In genomic region chr19:40403262-40403984, GRCh38 we compare ENCODE assay signal across 9 cellular contexts. TPM values are rescaled to one million over a fixed set of nuclear protein-coding genes. Genes with fewer than 3 reads are reported as not detected.
A peak's percentile ranks its signal among the peaks of the same experiment; 100 is the strongest.
DNase-seq lines count a peak whose midpoint lies in the region; ATAC-seq and TF ChIP-seq lines count a peak whose summit lies in the region.
"Had no signal": no experiment of that assay in that cellular context is flagged by ENCODE, and none has a peak within 500 bp of the region (broad histone marks: within the 10 kb centered on the region; RNA-seq: fewer than 3 reads in every experiment).

No MANE protein-coding gene starts in this region.

- H2AK9ac ChIP-seq in IMR-90 (replicated peaks; ENCODE audit: low read depth, low read length, poor library complexity) = peak overlapping the region; percentile 89

- H4K5ac ChIP-seq in IMR-90 (ENCODE audit: low read depth, low read length) = peak overlapping the region; percentile 55

- H3K36me3 ChIP-seq in IMR-90 (ENCODE audit: control insufficient read depth, insufficient read depth, low read length) (no peaks in the 10 kb centered on the region), RWPE2 (ENCODE audit: low read depth) (no peaks in the 10 kb centered on the region), neutrophil (no peaks in the 10 kb centered on the region), suprapubic skin (no peaks in the 10 kb centered on the region)

- H3K27ac ChIP-seq in IMR-90 (ENCODE audit: insufficient read depth, low read length) (peak overlapping the region; percentile 78), RWPE2 (ENCODE audit: poor library complexity, severe bottlenecking) (peak overlapping the region; percentile 25), foreskin keratinocyte (no peak overlapping the region), neutrophil (peak overlapping the region; percentile 43), suprapubic skin (peak overlapping the region; percentile 82)
- H3K27ac ChIP-seq: epithelial cell of prostate had no signal

- BruUV-seq in IMR-90 (replicated peaks; lab: Mats Ljungman, UMichigan) = no TSS peak

- TF ChIP-seq POLR2A in IMR-90 (IDR thresholded peaks at IDR 0.05; ENCODE audit: low read depth, low read length) (no peak), suprapubic skin (IDR thresholded peaks at IDR 0.05) (no peak)

- H3K4me2 ChIP-seq in IMR-90 (ENCODE audit: low read depth, low read length) = peak overlapping the region; percentile 96

- H3K9me1 ChIP-seq in IMR-90 (ENCODE audit: insufficient read depth, low read length) = no peaks in the 10 kb centered on the region

- CTCF ChIA-PET in IMR-90 (lab: Yijun Ruan, JAX) = no interaction called here

- H3K56ac ChIP-seq in IMR-90 (ENCODE audit: extremely low read depth, insufficient read depth, low read length) = 0 out of 2 replicates have a peak overlapping the region, but pooled peaks have one; percentile 33

- peak overlapping the region; percentile 73 for H3K18ac ChIP-seq in IMR-90 (ENCODE audit: low read depth, low read length)

- H2BK15ac ChIP-seq in IMR-90 (ENCODE audit: low read depth, low read length) = no peak overlapping the region

- H4K8ac ChIP-seq in IMR-90 (ENCODE audit: low read depth in 2 of 2, low read length in 2 of 2) = peak overlapping the region; percentile 47 to 67; a peak in 2 of 4 replicates

- H2BK120ac ChIP-seq in IMR-90 (ENCODE audit: low read depth, low read length) = no peak overlapping the region; the same call in 1 of the 2 replicates

- H2BK5ac ChIP-seq in IMR-90 (ENCODE audit: low read depth, low read length, poor library complexity, severe bottlenecking) = peak overlapping the region; percentile 68

- no peak for TF ChIP-seq RAD21 in IMR-90 (IDR thresholded peaks at IDR 0.05; ENCODE audit: low read length)

- WGBS in IMR-90 (ENCODE audit: extremely low coverage in 2 of 2, insufficient read length in 1 of 2), 2 experiments = 3% methylated on average over 11 of the region's 41 CpGs; no CpG with 5 or more reads in 1 of the 2 experiments
- WGBS in suprapubic skin = under 1% methylated on average over 18 of the region's 41 CpGs

- no peak overlapping the region for H4K91ac ChIP-seq in IMR-90 (ENCODE audit: insufficient read depth, low read depth, low read length)

- dilution Hi-C loops in IMR-90 (cut with HindIII; ENCODE audit: low sequenced_read_pairs, unreplicated experiment) = no loop called here

- no peak for TF ChIP-seq EP300 in suprapubic skin (IDR thresholded peaks at IDR 0.05)

- no peak overlapping the region for H2BK20ac ChIP-seq in IMR-90 (ENCODE audit: low read depth, low read length)

- H3K9ac ChIP-seq in IMR-90 (ENCODE audit: low read depth, low read length) = peak overlapping the region; percentile 81

- no peaks in the 10 kb centered on the region; the same call in 1 of the 2 replicates for H3K4me1 ChIP-seq in IMR-90 (ENCODE audit: control insufficient read depth, insufficient read depth, low read length)
- no peaks in the 10 kb centered on the region for H3K4me1 ChIP-seq in RWPE2 (ENCODE audit: insufficient read depth, poor library complexity, severe bottlenecking)
- no peaks in the 10 kb centered on the region for H3K4me1 ChIP-seq in foreskin keratinocyte
- peaks cover 14 to 29% of the 10 kb centered on the region in 2 experiments for H3K4me1 ChIP-seq in neutrophil (ENCODE audit: control insufficient read depth in 1 of 2, insufficient read depth in 1 of 2, low read depth in 1 of 2, low read length in 1 of 2)
- H3K4me1 ChIP-seq in suprapubic skin = peaks cover 30% of the 10 kb centered on the region

- DNase-seq in Caki2 (ENCODE audit: low read depth) (peak; percentile 80), IMR-90 (peak; percentile 84), RWPE2 (ENCODE audit: low spot score) (peak; percentile 93), foreskin keratinocyte (peak; percentile 36 to 61), suprapubic skin (ENCODE audit: low spot score in 2 of 2) (peak; percentile 96)
- DNase-seq in activated effector memory CD4-positive, alpha-beta T cell treated with Interleukin-2 at 50 U/mL for 16 hours = peak; percentile 62

- TF ChIP-seq CTCF in IMR-90 (conservative IDR thresholded peaks at IDR 0.05; ENCODE audit: low read depth, low read length) (peak; percentile 6; the same call in 1 of the 2 replicates), RWPE2 (IDR thresholded peaks at IDR 0.05; ENCODE audit: poor library complexity, severe bottlenecking) (no peak), foreskin keratinocyte (conservative IDR thresholded peaks at IDR 0.05) (peak; percentile 19), neutrophil (IDR thresholded peaks at IDR 0.05) (peak; percentile 24), suprapubic skin (IDR thresholded peaks at IDR 0.05) (peak in 1 of 2 donors; percentile 5)

- intact Hi-C loops in IMR-90 (cut with micrococcal nuclease) = no loop called here

- H3K79me1 ChIP-seq in IMR-90 (ENCODE audit: low read depth in 1 of 2, low read length in 2 of 2) = peaks cover 0 to 10% of the 10 kb centered on the region in 2 experiments; a peak in 1 of 4 replicates

- in situ Hi-C loops in Caki2 (cut with HindIII; ENCODE audit: low pct_unique_long_range_greater_than_20kb, low sequenced_read_pairs) = no loop called here
- in situ Hi-C loops in IMR-90 (cut with MboI; ENCODE audit: low sequenced_read_pairs) = no loop called here

- H3K4ac ChIP-seq in IMR-90 (ENCODE audit: low read depth, low read length) = peak overlapping the region; percentile 54

- peak overlapping the region; percentile 97 for H2AFZ ChIP-seq in IMR-90 (replicated peaks; ENCODE audit: low read length, poor library complexity)

- H3K23ac ChIP-seq in IMR-90 (ENCODE audit: low read depth, low read length) = no peak overlapping the region

- POLR2A ChIA-PET in IMR-90 (lab: Charles Lee; ENCODE audit: unreplicated experiment) = interaction anchor here (0.7 kb wide), 1 partner anchor 86 kb away, joined by 9 read pairs; no protein-coding TSS in a partner anchor

- peak overlapping the region; percentile 39 for H3K14ac ChIP-seq in IMR-90 (replicated peaks; ENCODE audit: low read depth, low read length)

- peak overlapping the region; percentile 82 for H3K4me3 ChIP-seq in IMR-90 (ENCODE audit: insufficient read depth, low read depth, low read length)
- H3K4me3 ChIP-seq in RWPE2 (ENCODE audit: severe bottlenecking) = peak overlapping the region; percentile 41
- H3K4me3 ChIP-seq in neutrophil (ENCODE audit: low read depth in 1 of 2, low read length in 1 of 2) = peak overlapping the region; percentile 64 to 71
- peak overlapping the region; percentile 69 for H3K4me3 ChIP-seq in suprapubic skin

- ATAC-seq in GM21423 (IDR thresholded peaks at IDR 0.05; ENCODE audit: unreplicated experiment) (peak; percentile 52), IMR-90 (ENCODE audit: low read depth) (peak; percentile 92), RWPE2 (ENCODE audit: low read depth) (peak; percentile 70), foreskin keratinocyte (peak; percentile 63)

- H3K27me3 ChIP-seq in IMR-90 (ENCODE audit: control insufficient read depth, insufficient read depth, low read length) = no peaks in the 10 kb centered on the region
- no peaks in the 10 kb centered on the region for H3K27me3 ChIP-seq in RWPE2 (ENCODE audit: insufficient read depth, poor library complexity, severe bottlenecking)
- H3K27me3 ChIP-seq in foreskin keratinocyte = no peaks in the 10 kb centered on the region
- peaks cover 44% of the 10 kb centered on the region for H3K27me3 ChIP-seq in neutrophil
- H3K27me3 ChIP-seq in suprapubic skin = no peaks in the 10 kb centered on the region

- H2AK5ac ChIP-seq in IMR-90 (ENCODE audit: low read depth, low read length) = no peak overlapping the region

- H3K9me3 ChIP-seq in IMR-90 (ENCODE audit: control insufficient read depth, insufficient read depth, low read length) (no peaks in the 10 kb centered on the region), RWPE2 (ENCODE audit: severe bottlenecking) (no peaks in the 10 kb centered on the region), neutrophil (no peaks in the 10 kb centered on the region), suprapubic skin (no peaks in the 10 kb centered on the region)

- H4K20me1 ChIP-seq in IMR-90 (ENCODE audit: insufficient read depth, low read length) = no peaks in the 10 kb centered on the region

RNA-seq across cellular contexts. Expression of gene PRX, which starts 9.8 kb away (rescaled TPM):
- total RNA-seq in Caki2 (2014; rRNA removed; shearing (Covaris generic); ENCODE audit: low replicate concordance) = 4.4 and 5.3 TPM in 2 replicates
- 0.83 and 0.90 TPM in 2 replicates for total RNA-seq in IMR-90 (2012; rRNA removed)
- polyA plus RNA-seq in IMR-90 (2012; rRNA removed) = 1.7 and 1.8 TPM in 2 replicates
- 1.5 and 1.8 TPM in 2 replicates for polyA plus RNA-seq in IMR-90 (2012; cell fraction: cytosol; rRNA removed)
- 1.7 and 2.9 TPM in 2 replicates for polyA plus RNA-seq in IMR-90 (2012; cell fraction: nucleus; rRNA removed; ENCODE audit: low replicate concordance)
- 0.95 TPM in 2 replicates for total RNA-seq in foreskin keratinocyte
- polyA plus RNA-seq in foreskin keratinocyte = 0.53 and 0.77 TPM in 2 replicates
- total RNA-seq in suprapubic skin = 1 to 10 TPM; 4.1 to 7.3 (median 4.8) TPM

RNA-seq across cellular contexts. Expression of gene HIPK4, which starts 13.4 kb away (rescaled TPM):
- not detected in 2 replicates for total RNA-seq in Caki2 (2014; rRNA removed; shearing (Covaris generic); ENCODE audit: low replicate concordance)
- total RNA-seq in IMR-90 (2012; rRNA removed) = 0.18 and 0.28 TPM in 2 replicates
- polyA plus RNA-seq in IMR-90 (2012; rRNA removed) = 0.11 and 0.12 TPM in 2 replicates
- polyA plus RNA-seq in IMR-90 (2012; cell fraction: cytosol; rRNA removed) = 0.17 and 0.27 TPM in 2 replicates
- 0.19 and 0.48 TPM in 2 replicates for polyA plus RNA-seq in IMR-90 (2012; cell fraction: nucleus; rRNA removed; ENCODE audit: low replicate concordance)
- 0.07 and 0.10 TPM in 2 replicates for total RNA-seq in foreskin keratinocyte
- polyA plus RNA-seq in foreskin keratinocyte = 0.09 and 0.11 TPM in 2 replicates
- total RNA-seq in suprapubic skin = under 1 TPM in 3 of 4 donors, not detected in 1; 0.21 to 0.47 (median 0.42) TPM

RNA-seq across cellular contexts. Expression of gene SERTAD1, which starts 22.4 kb away (rescaled TPM):
- total RNA-seq in Caki2 (2014; rRNA removed; shearing (Covaris generic); ENCODE audit: low replicate concordance) = 31.7 and 35.5 TPM in 2 replicates
- total RNA-seq in IMR-90 (2012; rRNA removed) (25.6 and 27.4 TPM in 2 replicates), foreskin keratinocyte (12.4 and 14.3 TPM in 2 replicates), suprapubic skin (10 to 100 TPM in 3 of 4 donors, 1 to 10 TPM in 1; 8.5 to 33.9 (median 20.6) TPM)
- polyA plus RNA-seq in IMR-90 (2012; rRNA removed) (21.1 and 29.5 TPM in 2 replicates), foreskin keratinocyte (15.6 and 19.8 TPM in 2 replicates)
- 44.7 and 59.8 TPM in 2 replicates for polyA plus RNA-seq in IMR-90 (2012; cell fraction: cytosol; rRNA removed)
- polyA plus RNA-seq in IMR-90 (2012; cell fraction: nucleus; rRNA removed; ENCODE audit: low replicate concordance) = 12.6 and 23.7 TPM in 2 replicates

RNA-seq across cellular contexts. Expression of gene SERTAD3, which starts 40.7 kb away (rescaled TPM):
- 68.2 and 68.5 TPM in 2 replicates for total RNA-seq in Caki2 (2014; rRNA removed; shearing (Covaris generic); ENCODE audit: low replicate concordance)
- total RNA-seq in IMR-90 (2012; rRNA removed) (23.3 and 25.6 TPM in 2 replicates), foreskin keratinocyte (23.3 and 29.6 TPM in 2 replicates), suprapubic skin (10 to 100 TPM; 16.4 to 29.8 (median 19.1) TPM)
- polyA plus RNA-seq in IMR-90 (2012; rRNA removed) (17.9 and 20.5 TPM in 2 replicates), foreskin keratinocyte (22.3 and 24.1 TPM in 2 replicates)
- polyA plus RNA-seq in IMR-90 (2012; cell fraction: cytosol; rRNA removed) = 11.3 and 12.1 TPM in 2 replicates
- 9.0 and 10.8 TPM in 2 replicates for polyA plus RNA-seq in IMR-90 (2012; cell fraction: nucleus; rRNA removed; ENCODE audit: low replicate concordance)

RNA-seq across cellular contexts. Expression of gene PLD3, which starts 54.9 kb away (rescaled TPM):
- total RNA-seq in Caki2 (2014; rRNA removed; shearing (Covaris generic); ENCODE audit: low replicate concordance) = 381 and 440 TPM in 2 replicates
- total RNA-seq in IMR-90 (2012; rRNA removed) = 117 and 120 TPM in 2 replicates
- 665 and 732 TPM in 2 replicates for polyA plus RNA-seq in IMR-90 (2012; rRNA removed)
- polyA plus RNA-seq in IMR-90 (2012; cell fraction: cytosol; rRNA removed) = 939 and 1,304 TPM in 2 replicates
- 308 and 790 TPM in 2 replicates for polyA plus RNA-seq in IMR-90 (2012; cell fraction: nucleus; rRNA removed; ENCODE audit: low replicate concordance)
- 106 and 130 TPM in 2 replicates for total RNA-seq in foreskin keratinocyte
- 105 and 128 TPM in 2 replicates for polyA plus RNA-seq in foreskin keratinocyte
- 100 to 1,000 TPM; 173 to 231 (median 202) TPM for total RNA-seq in suprapubic skin
